Comparison of ENCODE assay signal across 9 cellular contexts in the genomic region with DNA sequence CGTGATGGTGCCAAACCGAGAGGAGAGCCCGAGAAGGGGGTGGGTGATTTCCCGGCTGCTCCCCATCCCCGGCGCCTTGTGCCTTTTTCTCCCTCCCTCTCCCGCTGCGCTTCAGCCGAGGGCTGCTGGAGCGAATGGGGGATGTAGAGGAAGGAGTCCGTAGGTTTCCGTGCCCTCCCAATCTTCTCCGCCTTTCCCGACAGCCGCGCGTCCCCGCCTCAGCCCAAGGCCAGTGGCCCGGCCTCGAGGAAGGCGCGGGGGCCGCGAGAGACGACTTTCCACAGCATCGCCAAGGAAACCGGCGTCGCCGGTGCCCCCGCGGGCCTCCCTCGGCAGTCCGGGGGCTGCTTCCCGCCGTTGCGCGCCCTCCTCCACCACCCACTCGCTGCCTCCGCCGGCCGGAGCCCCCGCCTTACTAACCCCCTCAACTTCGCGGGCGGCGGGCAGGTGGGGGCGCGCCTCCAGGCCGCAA. TPM values are rescaled to one million over a fixed set of nuclear protein-coding genes. Genes with fewer than 3 reads are reported as not detected.
DNase-seq lines count a peak whose midpoint lies in the region; ATAC-seq and TF ChIP-seq lines count a peak whose summit lies in the region.
"Had no signal": no experiment of that assay in that cellular context is flagged by ENCODE, and none has a peak within 500 bp of the region (broad histone marks: within the 10 kb centered on the region; RNA-seq: fewer than 3 reads in every experiment).

No MANE protein-coding gene starts in this region.

- 0 out of 2 replicates have a peak, but pooled peaks cover 17% of the 10 kb centered on the region for H4K20me1 ChIP-seq in SU-DHL-6 (ENCODE audit: low read depth, low read length)
- peaks cover 13% of the 10 kb centered on the region for H4K20me1 ChIP-seq in osteoblast (ENCODE audit: insufficient read depth, low read length)

- H3K79me2 ChIP-seq in SU-DHL-6 (ENCODE audit: insufficient read depth, low read length) (no peaks in the 10 kb centered on the region), osteoblast (ENCODE audit: insufficient read depth, low read length) (peaks cover 4% of the 10 kb centered on the region)

- CTCF ChIA-PET in CD4-positive, alpha-beta T cell (lab: Charles Lee): interaction anchor here (1.2 to 4.4 kb wide), 2 partner anchors 133 to 177 kb away, joined by 4 to 23 read pairs; no protein-coding TSS in a partner anchor

- POLR2A ChIA-PET in CD4-positive, alpha-beta T cell (lab: Charles Lee): interaction anchor here (1.5 to 5.7 kb wide), 4 partner anchors 9 to 318 kb away, joined by 5 to 106 read pairs (median 64); a partner anchor contains a TSS

- DNase-seq in CD4-positive, alpha-beta T cell: no peak
- DNase-seq in effector memory CD8-positive, alpha-beta T cell: peak in 1 of 3 experiments; percentile 18
- DNase-seq in osteoblast (ENCODE audit: insufficient read length, low spot score, missing footprints) (peak; percentile 84), DMS153 (lab: John Stamatoyannopoulos, UW) (no peak), NCI-H128 (lab: John Stamatoyannopoulos, UW; ENCODE audit: unreplicated experiment) (no peak), medulla oblongata (ENCODE audit: extremely low spot score) (no peak)

- peak overlapping the region; percentile 97 for H3K4me3 Mint-ChIP-seq in CD4-positive, alpha-beta T cell
- peak overlapping the region; percentile 96 to 99 for H3K4me3 Mint-ChIP-seq in effector memory CD8-positive, alpha-beta T cell

- peaks cover 40% of the 10 kb centered on the region for H3K27me3 Mint-ChIP-seq in CD4-positive, alpha-beta T cell
- peaks cover 40 to 52% of the 10 kb centered on the region in 2 donors for H3K27me3 Mint-ChIP-seq in effector memory CD8-positive, alpha-beta T cell

- no peaks in the 10 kb centered on the region for H3K9me3 Mint-ChIP-seq in CD4-positive, alpha-beta T cell
- H3K9me3 Mint-ChIP-seq in effector memory CD8-positive, alpha-beta T cell: no peaks in the 10 kb centered on the region

- H3K4me2 ChIP-seq in SU-DHL-6 (ENCODE audit: low read depth, low read length, poor library complexity, severe bottlenecking) (peak overlapping the region; percentile 94), osteoblast (ENCODE audit: insufficient read depth, low read length) (peak overlapping the region; percentile 96)

- H3K27me3 ChIP-seq in CD4-positive, alpha-beta T cell (ENCODE audit: control insufficient read depth, insufficient read depth, low read length): peaks cover 25% of the 10 kb centered on the region
- no peaks in the 10 kb centered on the region for H3K27me3 ChIP-seq in SU-DHL-6 (ENCODE audit: low read length)
- H3K27me3 ChIP-seq in osteoblast (ENCODE audit: insufficient read depth, low read length): peaks cover 31% of the 10 kb centered on the region

- H3K4me3 ChIP-seq in SU-DHL-6 (ENCODE audit: insufficient read depth, low read length, poor library complexity, severe bottlenecking): peak overlapping the region; percentile 67
- peak overlapping the region; percentile 83 for H3K4me3 ChIP-seq in osteoblast (ENCODE audit: insufficient read depth, low read length)

- H3K9ac ChIP-seq in SU-DHL-6 (ENCODE audit: low read length): peak overlapping the region; percentile 71

- peak overlapping the region; percentile 53 for H3K27ac Mint-ChIP-seq in CD4-positive, alpha-beta T cell
- H3K27ac Mint-ChIP-seq in effector memory CD8-positive, alpha-beta T cell: peak overlapping the region; percentile 86 to 92

- intact Hi-C loops in CD4-positive, alpha-beta T cell (cut with DNase I, micrococcal nuclease): loop anchor here (1.0 to 10.0 kb wide), 11 partner anchors 10 to 910 kb away; a partner anchor contains a TSS

- H2AFZ ChIP-seq in SU-DHL-6 (ENCODE audit: low read depth, low read length, severe bottlenecking) (no peak overlapping the region), osteoblast (ENCODE audit: low read length) (peak overlapping the region; percentile 50)

- no peak for ATAC-seq in CD4-positive, alpha-beta T cell (ENCODE audit: poor library complexity)
- ATAC-seq in effector memory CD8-positive, alpha-beta T cell (replicated peaks): no peak
- ATAC-seq in HG03039 (IDR thresholded peaks at IDR 0.05; ENCODE audit: unreplicated experiment): no peak
- ATAC-seq: HCT116 had no signal

- H3K9me2 ChIP-seq in SU-DHL-6 (replicated peaks; ENCODE audit: insufficient read depth, low read length): no peaks in the 10 kb centered on the region

- H3K27ac ChIP-seq in CD4-positive, alpha-beta T cell (ENCODE audit: low read depth, low read length): no peak overlapping the region
- H3K27ac ChIP-seq in SU-DHL-6 (ENCODE audit: low read depth, low read length): no peak overlapping the region
- H3K27ac ChIP-seq in osteoblast (ENCODE audit: low read depth, low read length): no peak overlapping the region

- H3K4me1 ChIP-seq in osteoblast (ENCODE audit: insufficient read depth, low read length): peaks cover 26% of the 10 kb centered on the region

- H3K36me3 ChIP-seq in SU-DHL-6 (ENCODE audit: low read length) (no peaks in the 10 kb centered on the region), osteoblast (ENCODE audit: insufficient read depth, low read length) (no peaks in the 10 kb centered on the region)

- H3K36me3 Mint-ChIP-seq in CD4-positive, alpha-beta T cell (ENCODE audit: low read depth): peaks cover 11% of the 10 kb centered on the region
- peaks cover 19% of the 10 kb centered on the region for H3K36me3 Mint-ChIP-seq in effector memory CD8-positive, alpha-beta T cell (ENCODE audit: insufficient read depth)

- H3F3A ChIP-seq in SU-DHL-6 (ENCODE audit: insufficient read depth): peaks cover 31% of the 10 kb centered on the region

- TF ChIP-seq CTCF in CD4-positive, alpha-beta T cell (IDR thresholded peaks at IDR 0.05): no peak
- TF ChIP-seq CTCF in SU-DHL-6 (IDR thresholded peaks at IDR 0.05; ENCODE audit: insufficient read depth, low read length, poor library complexity, severe bottlenecking) (no peak), osteoblast (IDR thresholded peaks at IDR 0.05; ENCODE audit: extremely low read depth, low read depth, low read length) (no peak)

- H3K9me3 ChIP-seq in CD4-positive, alpha-beta T cell (ENCODE audit: control insufficient read depth, low read length): no peaks in the 10 kb centered on the region
- H3K9me3 ChIP-seq in SU-DHL-6 (ENCODE audit: insufficient read depth, low read length) (no peaks in the 10 kb centered on the region), osteoblast (ENCODE audit: low read depth, low read length) (no peaks in the 10 kb centered on the region)

- peaks cover 68% of the 10 kb centered on the region for H3K4me1 Mint-ChIP-seq in CD4-positive, alpha-beta T cell (ENCODE audit: low read depth)
- peaks cover 45 to 68% of the 10 kb centered on the region in 2 donors for H3K4me1 Mint-ChIP-seq in effector memory CD8-positive, alpha-beta T cell (ENCODE audit: low read depth in 2 of 2)

RNA-seq across cellular contexts. Expression of a gene that starts 1.2 kb away (rescaled TPM):
- 1 to 10 TPM; 3.2 to 5.4 TPM for total RNA-seq in CD4-positive, alpha-beta T cell
- 2.4 and 3.6 TPM in 2 replicates for total RNA-seq in osteoblast

RNA-seq across cellular contexts. Expression of a gene that starts 10.4 kb away (rescaled TPM):
- total RNA-seq in CD4-positive, alpha-beta T cell: 10 to 100 TPM; 14.3 to 15.9 TPM
- total RNA-seq in osteoblast: 28.0 and 29.3 TPM in 2 replicates
